Comparison of ENCODE assay signal across 14 cellular contexts in genomic region chr3:47441796-47442551, GRCh38. TPM values are rescaled to one million over a fixed set of nuclear protein-coding genes. Genes with fewer than 3 reads are reported as not detected.
DNase-seq lines count a peak whose midpoint lies in the region; ATAC-seq and TF ChIP-seq lines count a peak whose summit lies in the region.
"Had no signal": no experiment of that assay in that cellular context is flagged by ENCODE, and none has a peak within 500 bp of the region (broad histone marks: within the 10 kb centered on the region; RNA-seq: fewer than 3 reads in every experiment).

No MANE protein-coding gene starts in this region.

- H3K27ac Mint-ChIP-seq in CD4-positive, CD25-positive, alpha-beta regulatory T cell, result peak overlapping the region; percentile 18 to 59 (median 57)
- peak overlapping the region; percentile 27 for H3K27ac Mint-ChIP-seq in T-helper 17 cell

- no peak overlapping the region for H3K4me3 ChIP-seq in CD4-positive, CD25-positive, alpha-beta regulatory T cell (ENCODE audit: low read depth, low read length)
- H3K4me3 ChIP-seq in hepatocyte (no peak overlapping the region), psoas muscle (peak overlapping the region; percentile 5)

- H3K4me1 ChIP-seq in CD4-positive, CD25-positive, alpha-beta regulatory T cell (ENCODE audit: control insufficient read depth, insufficient read depth, low read length, poor library complexity, severe bottlenecking), result no peaks in the 10 kb centered on the region
- peaks cover 28% of the 10 kb centered on the region for H3K4me1 ChIP-seq in hepatocyte (ENCODE audit: insufficient read depth)
- peaks cover 28% of the 10 kb centered on the region for H3K4me1 ChIP-seq in psoas muscle

- H3K36me3 ChIP-seq in CD4-positive, CD25-positive, alpha-beta regulatory T cell (ENCODE audit: control insufficient read depth, insufficient read depth, low read length), result peaks cover 45% of the 10 kb centered on the region
- no peaks in the 10 kb centered on the region for H3K36me3 ChIP-seq in hepatocyte (replicated peaks; ENCODE audit: insufficient read depth, low read depth)
- peaks cover 3 to 46% of the 10 kb centered on the region in 2 donors for H3K36me3 ChIP-seq in psoas muscle (ENCODE audit: insufficient read depth in 1 of 2, low read depth in 1 of 2)

- no peak for DNase-seq in CD4-positive, CD25-positive, alpha-beta regulatory T cell
- DNase-seq in T-helper 17 cell (no peak), hepatocyte (ENCODE audit: low spot score) (peak; percentile 72), psoas muscle (no peak), Ammon's horn (ENCODE audit: low spot score) (no peak), NCI-H526 treated with DMSO at 0.1 percent for 48 hours (lab: John Stamatoyannopoulos, UW) (no peak)
- DNase-seq: NCI-H146; NCI-H82; nucleus accumbens; stimulated activated CD4-positive, alpha-beta T cell treated with anti-CD3 and anti-CD28 coated beads, Interleukin-2, amount 100 ng/mL, for 48 hours; stimulated activated naive CD4-positive, alpha-beta T cell had no signal

- intact Hi-C loops in psoas muscle (cut with DNase I), result loop anchor here in 1 of 2 donors (2.0 kb wide), 1 partner anchor 33 kb away; the partner anchor contains the start of gene SCAP

- no peaks in the 10 kb centered on the region for H3K27me3 Mint-ChIP-seq in CD4-positive, CD25-positive, alpha-beta regulatory T cell
- no peaks in the 10 kb centered on the region for H3K27me3 Mint-ChIP-seq in T-helper 17 cell

- no peaks in the 10 kb centered on the region for H4K20me1 ChIP-seq in hepatocyte (ENCODE audit: insufficient read depth, poor library complexity, severe bottlenecking)

- H3K9me2 ChIP-seq in hepatocyte (replicated peaks; ENCODE audit: insufficient read depth), result no peaks in the 10 kb centered on the region

- H3K4me1 Mint-ChIP-seq in CD4-positive, CD25-positive, alpha-beta regulatory T cell, result peaks cover 4 to 24% (median 9%) of the 10 kb centered on the region in 4 donors
- H3K4me1 Mint-ChIP-seq in T-helper 17 cell, result peaks cover 13% of the 10 kb centered on the region

- TF ChIP-seq CTCF in hepatocyte (IDR thresholded peaks at IDR 0.05; ENCODE audit: poor library complexity) (no peak), psoas muscle (IDR thresholded peaks at IDR 0.05) (no peak)

- peaks cover 70% of the 10 kb centered on the region for H3K79me2 ChIP-seq in hepatocyte

- ATAC-seq in CD4-positive, CD25-positive, alpha-beta regulatory T cell (ENCODE audit: low read depth in 2 of 2), result no peak
- no peak for ATAC-seq in T-helper 17 cell
- peak in 3 of 4 donors; percentile 46 to 57 (median 54) for ATAC-seq in psoas muscle
- no peak for ATAC-seq in HG03175 (IDR thresholded peaks at IDR 0.05; ENCODE audit: unreplicated experiment)
- ATAC-seq in GM21619 (IDR thresholded peaks at IDR 0.05; ENCODE audit: unreplicated experiment), result no peak

- H3K4me3 Mint-ChIP-seq in CD4-positive, CD25-positive, alpha-beta regulatory T cell, result no peak overlapping the region
- no peak overlapping the region for H3K4me3 Mint-ChIP-seq in T-helper 17 cell
- H3K4me3 Mint-ChIP-seq: CD14-positive monocyte had no signal

- H3K4me2 ChIP-seq in hepatocyte, result peak overlapping the region; percentile 65

- peaks cover 32% of the 10 kb centered on the region for H3K36me3 Mint-ChIP-seq in CD4-positive, CD25-positive, alpha-beta regulatory T cell
- H3K36me3 Mint-ChIP-seq in T-helper 17 cell (ENCODE audit: low read depth), result no peaks in the 10 kb centered on the region

- no peak overlapping the region for H2AFZ ChIP-seq in hepatocyte

- no peaks in the 10 kb centered on the region for H3K9me3 ChIP-seq in CD4-positive, CD25-positive, alpha-beta regulatory T cell (ENCODE audit: control insufficient read depth in 2 of 2, low read length in 2 of 2)
- H3K9me3 ChIP-seq in T-helper 17 cell (ENCODE audit: control insufficient read depth, low read length, poor library complexity, severe bottlenecking), result no peaks in the 10 kb centered on the region
- no peaks in the 10 kb centered on the region for H3K9me3 ChIP-seq in hepatocyte (ENCODE audit: low read depth)
- no peaks in the 10 kb centered on the region for H3K9me3 ChIP-seq in psoas muscle

- no peak overlapping the region for H3K27ac ChIP-seq in CD4-positive, CD25-positive, alpha-beta regulatory T cell (ENCODE audit: insufficient read depth, low read length, poor library complexity, severe bottlenecking)
- H3K27ac ChIP-seq in hepatocyte (peak overlapping the region; percentile 97), psoas muscle (peak overlapping the region; percentile 71)

- H3K27me3 ChIP-seq in CD4-positive, CD25-positive, alpha-beta regulatory T cell (ENCODE audit: control insufficient read depth, insufficient read depth, low read length), result no peaks in the 10 kb centered on the region
- no peaks in the 10 kb centered on the region for H3K27me3 ChIP-seq in hepatocyte
- H3K27me3 ChIP-seq in psoas muscle (ENCODE audit: insufficient read depth in 3 of 3, low read length in 2 of 3), result no peaks in the 10 kb centered on the region

- WGBS in hepatocyte (ENCODE audit: low lambda C conversion rate, missing lambda C conversion rate), result 78% methylated on average over 4 of the region's 4 CpGs
- WGBS in psoas muscle, 3 donors, result 70 to 81% (median 76%) methylated on average over 4 of the region's 4 CpGs

- no peaks in the 10 kb centered on the region for H3K9me3 Mint-ChIP-seq in CD4-positive, CD25-positive, alpha-beta regulatory T cell

RNA-seq across cellular contexts. Expression of gene SCAP, which starts 33.8 kb away (rescaled TPM):
- 92.4 TPM for total RNA-seq in CD4-positive, CD25-positive, alpha-beta regulatory T cell
- polyA plus RNA-seq in CD4-positive, CD25-positive, alpha-beta regulatory T cell, result 10 to 100 TPM; 43.2 to 47.9 (median 45.8) TPM
- 10 to 100 TPM; 78.5 to 81.9 TPM for total RNA-seq in T-helper 17 cell
- 73.8 and 94.8 TPM in 2 replicates for total RNA-seq in hepatocyte
- 83.2 and 89.3 TPM in 2 replicates for polyA plus RNA-seq in hepatocyte
- total RNA-seq in psoas muscle, result 10 to 100 TPM; 34.7 to 47.5 (median 40.7) TPM
- polyA plus RNA-seq in psoas muscle, result 10 to 100 TPM; 18.9 to 29.8 (median 20.7) TPM

Comparison
In these comparisons a context has a peak if more than half of its experiments do, and no peak if none do; other contexts are left out.
1. ATAC-seq: peak in psoas muscle (3 of 4); none in CD4-positive, CD25-positive, alpha-beta regulatory T cell (0 of 2), T-helper 17 cell (single experiment), HG03175 (single experiment) and GM21619 (single experiment).